9 cellular contexts compared by ENCODE assay signal in the genomic region with DNA sequence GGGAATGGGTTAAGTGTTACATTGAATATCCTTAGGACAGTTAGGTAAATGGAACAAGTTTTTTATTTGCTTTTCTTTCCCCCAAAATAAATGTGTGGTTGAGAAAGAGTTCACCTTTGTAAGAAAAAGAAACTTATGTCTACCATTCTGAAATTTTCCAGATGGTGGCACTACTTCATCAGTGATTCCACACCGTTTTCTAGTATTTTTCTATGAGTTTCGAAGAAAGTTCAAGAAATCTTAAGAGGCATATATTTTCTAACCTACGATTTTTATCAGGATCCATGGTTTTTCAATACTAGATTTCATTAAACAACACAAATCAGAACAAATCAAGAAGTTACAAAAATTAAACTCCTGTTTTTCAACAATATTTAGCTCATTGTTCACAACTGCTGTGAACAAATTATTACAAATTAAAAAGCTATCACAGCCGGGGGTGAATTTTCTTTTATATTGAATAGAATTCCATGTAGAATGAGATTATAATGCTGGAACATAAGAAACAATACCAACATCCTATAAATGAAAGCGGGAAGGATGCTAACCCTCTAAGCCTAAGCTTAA.
A peak's percentile ranks its signal among the peaks of the same experiment; 100 is the strongest.
DNase-seq lines count a peak whose midpoint lies in the region; ATAC-seq and TF ChIP-seq lines count a peak whose summit lies in the region.
"Had no signal": no experiment of that assay in that cellular context is flagged by ENCODE, and none has a peak within 500 bp of the region (broad histone marks: within the 10 kb centered on the region; RNA-seq: fewer than 3 reads in every experiment).

No MANE protein-coding gene starts in this region.

- peaks cover 5 to 52% (median 18%) of the 10 kb centered on the region in 4 donors for H3K4me1 ChIP-seq in stomach

- no peak for TF ChIP-seq POLR2A in stomach (IDR thresholded peaks at IDR 0.05)

- no peaks in the 10 kb centered on the region for H3K36me3 ChIP-seq in stomach

- no peaks in the 10 kb centered on the region for H3K9me3 ChIP-seq in stomach

- WGBS in stomach, 5 donors = 28 to 36% (median 30%) methylated on average over 5 of the region's 5 CpGs

- H3K27ac ChIP-seq in stomach = peak overlapping the region in 3 of 5 donors; percentile 17 to 72 (median 48)
- H3K27ac ChIP-seq: skin epidermis had no signal

- H3K4me3 ChIP-seq in foreskin fibroblast (ENCODE audit: low read depth in 1 of 2, low read length in 2 of 2) (no peak overlapping the region), stomach (no peak overlapping the region)
- H3K4me3 ChIP-seq: skin epidermis had no signal

- TF ChIP-seq CTCF in foreskin fibroblast (IDR thresholded peaks at IDR 0.05; ENCODE audit: low read depth, low read length) (peak; percentile 17), stomach (IDR thresholded peaks at IDR 0.05) (peak in 5 of 7 experiments; percentile 13 to 33 (median 20))

- DNase-seq in NCI-H510A treated with DMSO at 0.1 percent for 48 hours (lab: John Stamatoyannopoulos, UW) (peak; percentile 32), NCI-H510A (lab: John Stamatoyannopoulos, UW) (no peak), OCI-M1 (lab: John Stamatoyannopoulos, UW) (peak; percentile 40), foreskin fibroblast (peak; percentile 4 to 24), stomach (no peak)

- ATAC-seq in HG02678 (IDR thresholded peaks at IDR 0.05; ENCODE audit: unreplicated experiment) = no peak
- no peak for ATAC-seq in HG02610 (IDR thresholded peaks at IDR 0.05; ENCODE audit: unreplicated experiment)
- no peak for ATAC-seq in GM18861 (IDR thresholded peaks at IDR 0.05; ENCODE audit: unreplicated experiment)

- no peak for TF ChIP-seq EP300 in stomach (IDR thresholded peaks at IDR 0.05)

- intact Hi-C loops in stomach (cut with DNase I; ENCODE audit: low total_unique reads) = loop anchor here (10.0 kb wide), 1 partner anchor 173 kb away; no protein-coding TSS in a partner anchor

- H3K27me3 ChIP-seq in stomach = no peaks in the 10 kb centered on the region

Comparison
In these comparisons a context has a peak if more than half of its experiments do, and no peak if none do; other contexts are left out.
1. DNase-seq: peak in NCI-H510A treated with DMSO at 0.1 percent for 48 hours (single experiment), OCI-M1 (single experiment) and foreskin fibroblast (2 of 2); none in NCI-H510A (single experiment) and stomach (single experiment).